Comparison of ENCODE assay signal across 29 cellular contexts in genomic region chr18:75265255-75265654, GRCh38. TPM values are rescaled to one million over a fixed set of nuclear protein-coding genes. Genes with fewer than 3 reads are reported as not detected.
DNase-seq lines count a peak whose midpoint lies in the region; ATAC-seq and TF ChIP-seq lines count a peak whose summit lies in the region.
"Had no signal": no experiment of that assay in that cellular context is flagged by ENCODE, and none has a peak within 500 bp of the region (broad histone marks: within the 10 kb centered on the region; RNA-seq: fewer than 3 reads in every experiment).

No MANE protein-coding gene starts in this region.

- H3K9me3 ChIP-seq in ovary, result no peaks in the 10 kb centered on the region
- H3K9me3 ChIP-seq: A549, pancreas had no signal

- TF ChIP-seq EP300 in ovary (IDR thresholded peaks at IDR 0.05), result no peak

- no peak for ATAC-seq in Right ventricle myocardium superior (ENCODE audit: poor library complexity)
- ATAC-seq: A549; activated CD4-positive, CD25-positive, alpha-beta regulatory T cell treated with anti-CD3 and anti-CD28 coated beads, Interleukin-2, amount 50 U/mL, for 24 hours; stimulated activated naive CD8-positive, alpha-beta T cell treated with anti-CD3 and anti-CD28 coated beads, Interleukin-15, amount 100 ng/mL, for 72 hours had no signal

- peak; percentile 37 for DNase-seq in NCI-H510A treated with DMSO at 0.1 percent for 48 hours (lab: John Stamatoyannopoulos, UW)
- no peak for DNase-seq in NCI-H510A (lab: John Stamatoyannopoulos, UW)
- DNase-seq in NCI-H748 treated with DMSO at 0.1 percent for 48 hours (lab: John Stamatoyannopoulos, UW), result peak; percentile 53
- DNase-seq in fibroblast of villous mesenchyme (ENCODE audit: low read depth), result peak; percentile 56
- DNase-seq in Right ventricle myocardium superior, result no peak
- DNase-seq in NCI-H2196 treated with DMSO at 0.1 percent for 48 hours (lab: John Stamatoyannopoulos, UW; ENCODE audit: unreplicated experiment), result no peak
- DNase-seq in ovary, result no peak
- DNase-seq in head of caudate nucleus, result no peak
- DNase-seq: activated CD4-positive, alpha-beta T cell treated with anti-CD3 and anti-CD28 coated beads, Interleukin-2, amount 50 U/mL, for 48 hours; activated CD8-positive, alpha-beta memory T cell treated with anti-CD3 and anti-CD28 coated beads, Interleukin-2, amount 50 U/mL, for 4 hours; activated naive CD4-positive, alpha-beta T cell treated with anti-CD3 and anti-CD28 coated beads, Interleukin-2, amount 10 ng/mL, durations not matched to agents 7 days and 5 days; AML-193; amniotic stem cell; CD4-positive, alpha-beta T cell; cortex of kidney; DMS153; GM23248; NCI-H1048; NCI-H774; pancreas; RPMI8226; stimulated activated CD4-positive, alpha-beta T cell treated with anti-CD3 and anti-CD28 coated beads, Interleukin-1b, Interleukin-23, amount 100 ng/mL, for 48 hours; stimulated activated CD8-positive, alpha-beta memory T cell treated with anti-CD3 and anti-CD28 coated beads, Interleukin-4, amount 100 ng/mL, for 48 hours; stimulated activated naive CD8-positive, alpha-beta T cell treated with anti-CD3 and anti-CD28 coated beads, Interleukin-15, amount 100 ng/mL, for 72 hours had no signal

- TF ChIP-seq POLR2A in ovary (IDR thresholded peaks at IDR 0.05), result no peak

- 32 to 46% (median 41%) methylated on average over 9 of the region's 9 CpGs for WGBS in ovary, 3 donors

- no peaks in the 10 kb centered on the region for H3K36me3 ChIP-seq in ovary
- H3K36me3 ChIP-seq: cardiac muscle cell, pancreas had no signal

- intact Hi-C loops in Right ventricle myocardium superior (cut with DNase I), result no loop called here
- intact Hi-C loops in ovary (cut with DNase I), result no loop called here
- intact Hi-C loops in head of caudate nucleus (cut with DNase I), result no loop called here

- H3K4me1 ChIP-seq in ovary (ENCODE audit: insufficient read depth), result peaks cover 10% of the 10 kb centered on the region
- H3K4me1 ChIP-seq: A549 had no signal

- H3K4me3 ChIP-seq in fibroblast of villous mesenchyme (ENCODE audit: low read depth, low read length) (no peak overlapping the region), ovary (no peak overlapping the region)
- H3K4me3 ChIP-seq: A549, cardiac muscle cell, GM23248, pancreas, SK-N-MC, smooth muscle cell had no signal

- H3K27me3 ChIP-seq in ovary, result no peaks in the 10 kb centered on the region
- H3K27me3 ChIP-seq: cardiac muscle cell, pancreas had no signal

- no peak overlapping the region for H3K27ac ChIP-seq in ovary
- H3K27ac ChIP-seq: A549, cardiac muscle cell, GM23248, pancreas, SK-N-MC had no signal

- TF ChIP-seq CTCF in fibroblast of villous mesenchyme (IDR thresholded peaks at IDR 0.05; ENCODE audit: insufficient read depth, low read depth, low read length) (no peak), ovary (IDR thresholded peaks at IDR 0.05) (no peak)

RNA-seq across cellular contexts. Expression of gene TSHZ1, which starts 54.7 kb away (rescaled TPM):
- total RNA-seq in fibroblast of villous mesenchyme (11.9 and 13.4 TPM in 2 replicates), Right ventricle myocardium superior (24.0 TPM), ovary (100 to 1,000 TPM in 1 of 7 donors, 10 to 100 TPM in 6; 28.5 to 109 (median 69.0) TPM)
- polyA plus RNA-seq in ovary, result 10 to 100 TPM; 27.9 to 51.8 TPM

RNA-seq across cellular contexts. Expression of gene PTGR3, which starts 56.3 kb away (rescaled TPM):
- total RNA-seq in fibroblast of villous mesenchyme, result 11.6 and 12.1 TPM in 2 replicates
- total RNA-seq in Right ventricle myocardium superior, result 81.5 TPM
- total RNA-seq in ovary, result 10 to 100 TPM; 15.4 to 55.7 (median 32.6) TPM
- 10 to 100 TPM; 19.8 to 28.4 TPM for polyA plus RNA-seq in ovary

Comparison
In these comparisons a context has a peak if more than half of its experiments do, and no peak if none do; other contexts are left out.
1. DNase-seq: peak in NCI-H510A treated with DMSO at 0.1 percent for 48 hours (single experiment), NCI-H748 treated with DMSO at 0.1 percent for 48 hours (single experiment) and fibroblast of villous mesenchyme (single experiment); none in NCI-H510A (single experiment), Right ventricle myocardium superior (single experiment), NCI-H2196 treated with DMSO at 0.1 percent for 48 hours (single experiment), ovary (0 of 5) and head of caudate nucleus (0 of 42).